ENCODE assay signal across 12 cellular contexts in genomic region chr17:57135748-57136342, GRCh38. TPM values are rescaled to one million over a fixed set of nuclear protein-coding genes. Genes with fewer than 3 reads are reported as not detected.
DNase-seq lines count a peak whose midpoint lies in the region; ATAC-seq and TF ChIP-seq lines count a peak whose summit lies in the region.
"Had no signal": no experiment of that assay in that cellular context is flagged by ENCODE, and none has a peak within 500 bp of the region (broad histone marks: within the 10 kb centered on the region; RNA-seq: fewer than 3 reads in every experiment).

No MANE protein-coding gene starts in this region.

- DNase-seq in GM23338 (ENCODE audit: low spot score): no peak
- DNase-seq in NCI-H1417 (lab: John Stamatoyannopoulos, UW): peak; percentile 54 to 98 (median 96)
- DNase-seq in neural crest cell (ENCODE audit: low read depth, low spot score): no peak
- no peak for DNase-seq in SW 1271 (lab: John Stamatoyannopoulos, UW)
- DNase-seq: activated CD4-positive, alpha-beta T cell treated with anti-CD3 and anti-CD28 coated beads for 4 hours; activated naive CD4-positive, alpha-beta T cell; NCI-H2171 treated with DMSO at 0.1 percent for 48 hours; SIG-M5 had no signal

- peaks cover 27% of the 10 kb centered on the region for H3K4me1 ChIP-seq in GM23338 (ENCODE audit: insufficient read depth)

- peaks cover 3% of the 10 kb centered on the region; the same call in 2 of the 3 replicates for H3K36me3 Mint-ChIP-seq in GM23338 (ENCODE audit: low read depth)
- no peaks in the 10 kb centered on the region for H3K36me3 Mint-ChIP-seq in activated T-helper 17 cell treated with anti-CD3 and anti-CD28 coated beads, Interleukin-2, amount 50 U/mL, for 72 hours (ENCODE audit: low read depth)
- H3K36me3 Mint-ChIP-seq in neural crest cell (ENCODE audit: low read depth): no peaks in the 10 kb centered on the region

- H3K27ac Mint-ChIP-seq in GM23338 (no peak overlapping the region), neural crest cell (ENCODE audit: unreplicated experiment) (peak overlapping the region; percentile 97)
- H3K27ac Mint-ChIP-seq in activated T-helper 17 cell treated with anti-CD3 and anti-CD28 coated beads, Interleukin-2, amount 50 U/mL, for 72 hours: peak overlapping the region; percentile 28

- H3K27me3 ChIP-seq in GM23338 (ENCODE audit: insufficient read depth): no peaks in the 10 kb centered on the region

- no peaks in the 10 kb centered on the region for H3K79me2 ChIP-seq in GM23338 (replicated peaks; ENCODE audit: insufficient read depth)

- H3F3A ChIP-seq in GM23338 (replicated peaks; ENCODE audit: low read depth): peaks cover 8% of the 10 kb centered on the region; the same call in 1 of the 2 replicates

- H2AFZ ChIP-seq in GM23338: peak overlapping the region; percentile 95

- H3K9me3 Mint-ChIP-seq in GM23338 (peaks cover 3% of the 10 kb centered on the region; the same call in 1 of the 3 replicates), neural crest cell (no peaks in the 10 kb centered on the region)
- no peaks in the 10 kb centered on the region for H3K9me3 Mint-ChIP-seq in activated T-helper 17 cell treated with anti-CD3 and anti-CD28 coated beads, Interleukin-2, amount 50 U/mL, for 72 hours

- ATAC-seq in GM23338 (peak; percentile 13), GM21529 (IDR thresholded peaks at IDR 0.05; ENCODE audit: unreplicated experiment) (no peak), GM21825 (IDR thresholded peaks at IDR 0.05; ENCODE audit: unreplicated experiment) (no peak)
- ATAC-seq in activated T-helper 17 cell treated with anti-CD3 and anti-CD28 coated beads, Interleukin-2, amount 50 U/mL, for 72 hours (replicated peaks): no peak

- H3K27me3 Mint-ChIP-seq in GM23338 (ENCODE audit: insufficient read depth, low read depth, poor library complexity) (peaks cover 7% of the 10 kb centered on the region), neural crest cell (ENCODE audit: low read depth) (no peaks in the 10 kb centered on the region)
- peaks cover 3% of the 10 kb centered on the region for H3K27me3 Mint-ChIP-seq in activated T-helper 17 cell treated with anti-CD3 and anti-CD28 coated beads, Interleukin-2, amount 50 U/mL, for 72 hours

- H3K4me1 Mint-ChIP-seq in GM23338 (peaks cover 35% of the 10 kb centered on the region), neural crest cell (peaks cover 51% of the 10 kb centered on the region)
- peaks cover 4% of the 10 kb centered on the region for H3K4me1 Mint-ChIP-seq in activated T-helper 17 cell treated with anti-CD3 and anti-CD28 coated beads, Interleukin-2, amount 50 U/mL, for 72 hours

- no peaks in the 10 kb centered on the region for H4K20me1 ChIP-seq in GM23338 (replicated peaks; ENCODE audit: insufficient read depth)

- 0 out of 2 replicates have a peak overlapping the region, but pooled peaks have one; percentile 38 for H3K4me2 ChIP-seq in GM23338

- no peak overlapping the region for H3K27ac ChIP-seq in GM23338 (ENCODE audit: low read depth)
- H3K27ac ChIP-seq: HL-60 had no signal

- no peaks in the 10 kb centered on the region for H3K9me2 ChIP-seq in GM23338 (ENCODE audit: insufficient read depth)

- no peaks in the 10 kb centered on the region for H3K36me3 ChIP-seq in GM23338 (ENCODE audit: insufficient read depth)

- TF ChIP-seq CTCF in GM23338 (conservative IDR thresholded peaks at IDR 0.05; ENCODE audit: low read depth in 2 of 2) (no peak), neural crest cell (conservative IDR thresholded peaks at IDR 0.05) (no peak)

- H3K4me3 Mint-ChIP-seq in GM23338: no peak overlapping the region
- H3K4me3 Mint-ChIP-seq in activated T-helper 17 cell treated with anti-CD3 and anti-CD28 coated beads, Interleukin-2, amount 50 U/mL, for 72 hours: no peak overlapping the region
- H3K4me3 Mint-ChIP-seq in neural crest cell: peak overlapping the region; percentile 2

- no peak overlapping the region for H3K4me3 ChIP-seq in GM23338

TF ChIP-seq in GM23338, 12 proteins besides CTCF, POLR2A, EP300 and RAD21 (continues in another document):
- TF ChIP-seq ZNF114 (CRISPR knock-in tag; IDR thresholded peaks at IDR 0.05) (no peak), CREB1 (CRISPR knock-in tag; IDR thresholded peaks at IDR 0.05; ENCODE audit: low read depth) (no peak), NANOG (IDR thresholded peaks at IDR 0.05; ENCODE audit: borderline replicate concordance) (no peak), JUNB (IDR thresholded peaks at IDR 0.05; ENCODE audit: unreplicated experiment) (no peak), STAT1 (IDR thresholded peaks at IDR 0.05; ENCODE audit: unreplicated experiment) (no peak), ZNF331 (CRISPR knock-in tag; IDR thresholded peaks at IDR 0.05; ENCODE audit: low read depth) (no peak), ETS1 (IDR thresholded peaks at IDR 0.05) (no peak), REST (IDR thresholded peaks at IDR 0.05; ENCODE audit: unreplicated experiment) (no peak)

RNA-seq across cellular contexts. Expression of gene AKAP1, which starts 50.8 kb away (rescaled TPM):
- 34.9 and 45.9 TPM in 2 replicates for total RNA-seq in GM23338 (2014; rRNA removed; shearing (Covaris generic))
- 19.6 and 23.4 TPM in 2 replicates for polyA plus RNA-seq in GM23338 (2016; fragmentation: Nextera tagmentation; extraction: Ambion mirVana)
- 10 to 100 TPM; 18.7 to 45.3 TPM for total RNA-seq in activated T-helper 17 cell treated with anti-CD3 and anti-CD28 coated beads, Interleukin-2, amount 50 U/mL, for 72 hours
- total RNA-seq in neural crest cell: 21.5 and 23.4 TPM in 2 replicates

Comparison
In these comparisons a context has a peak if more than half of its experiments do, and no peak if none do; other contexts are left out.
1. DNase-seq: peak in NCI-H1417 (3 of 3); none in GM23338 (single experiment), neural crest cell (single experiment) and SW 1271 (0 of 2).